ENCODE assay signal across 38 cellular contexts in genomic region chr2:216385478-216385877, GRCh38. TPM values are rescaled to one million over a fixed set of nuclear protein-coding genes. Genes with fewer than 3 reads are reported as not detected.
"Had no signal": no experiment of that assay in that cellular context is flagged by ENCODE, and none has a peak within 500 bp of the region (broad histone marks: within the 10 kb centered on the region; RNA-seq: fewer than 3 reads in every experiment).

No MANE protein-coding gene starts in this region.

- H3K27me3 Mint-ChIP-seq: activated CD4-positive, alpha-beta T cell treated with anti-CD3 and anti-CD28 coated beads for 36 hours; activated CD4-positive, alpha-beta T cell treated with anti-CD3 and anti-CD28 coated beads, Interleukin-2, amount 10 ng/mL, durations not matched to agents 7 days and 5 days; activated naive CD8-positive, alpha-beta T cell; activated naive CD8-positive, alpha-beta T cell treated with anti-CD3 and anti-CD28 coated beads, Interleukin-2, amount 50 U/mL, for 24 hours; activated T-cell treated with anti-CD3 and anti-CD28 coated beads, Interleukin-2, amount 50 U/mL, for 24 hours had no signal

- ATAC-seq: activated CD4-positive, alpha-beta T cell treated with anti-CD3 and anti-CD28 coated beads for 36 hours; activated CD4-positive, CD25-positive, alpha-beta regulatory T cell treated with anti-CD3 and anti-CD28 coated beads, Interleukin-2, amount 50 U/mL, for 24 hours; activated CD8-positive, alpha-beta T cell treated with anti-CD3 and anti-CD28 coated beads, Interleukin-2, amount 10 ng/mL, durations not matched to agents 7 days and 5 days; activated naive CD8-positive, alpha-beta T cell treated with anti-CD3 and anti-CD28 coated beads, Interleukin-2, amount 50 U/mL, for 24 hours; Panc1; WTC11 had no signal

- H3K27ac Mint-ChIP-seq: activated CD4-positive, alpha-beta T cell treated with anti-CD3 and anti-CD28 coated beads for 36 hours; activated CD4-positive, alpha-beta T cell treated with anti-CD3 and anti-CD28 coated beads, Interleukin-2, amount 10 ng/mL, durations not matched to agents 7 days and 5 days; activated CD8-positive, alpha-beta T cell treated with anti-CD3 and anti-CD28 coated beads, Interleukin-2, amount 10 ng/mL, durations not matched to agents 7 days and 5 days; activated naive CD8-positive, alpha-beta T cell; activated naive CD8-positive, alpha-beta T cell treated with anti-CD3 and anti-CD28 coated beads, Interleukin-2, amount 50 U/mL, for 24 hours; activated T-cell treated with anti-CD3 and anti-CD28 coated beads, Interleukin-2, amount 50 U/mL, for 24 hours; activated T-helper 2 cell treated with anti-CD3 and anti-CD28 coated beads, Interferon-gamma antibody, Interleukin-2, Interleukin-4, amounts not matched to agents 10 μg/mL and 5 μg/mL and 100 μg/mL, durations not matched to agents 14 hours and 24 hours and 36 hours; T-helper 1 cell treated with Interleukin-12 subunit alpha and Interleukin-12 subunit beta and Interleukin-4 antibody, amounts not matched to agents 30 μg/mL and 1 μg/mL, for 36 hours; T-helper 2 cell treated with Interferon-gamma antibody and Interleukin-4, amounts not matched to agents 5 μg/mL and 100 μg/mL, for 36 hours; WTC11 had no signal

- H3K27ac ChIP-seq: brain microvascular endothelial cell, cardiac muscle cell, SJSA1 had no signal

- H3K4me3 ChIP-seq: cardiac muscle cell, SJSA1 had no signal

- H3K4me3 Mint-ChIP-seq: activated CD4-positive, alpha-beta T cell treated with anti-CD3 and anti-CD28 coated beads for 36 hours; activated CD4-positive, alpha-beta T cell treated with anti-CD3 and anti-CD28 coated beads, Interleukin-2, amount 10 ng/mL, durations not matched to agents 7 days and 5 days; activated CD8-positive, alpha-beta T cell treated with anti-CD3 and anti-CD28 coated beads, Interleukin-2, amount 10 ng/mL, durations not matched to agents 7 days and 5 days; activated naive CD8-positive, alpha-beta T cell; activated naive CD8-positive, alpha-beta T cell treated with anti-CD3 and anti-CD28 coated beads, Interleukin-2, amount 50 U/mL, for 24 hours; activated T-cell treated with anti-CD3 and anti-CD28 coated beads, Interleukin-2, amount 50 U/mL, for 24 hours; central memory CD8-positive, alpha-beta T cell; T-helper 1 cell treated with Interleukin-12 subunit alpha and Interleukin-12 subunit beta and Interleukin-4 antibody, amounts not matched to agents 30 μg/mL and 1 μg/mL, for 36 hours; T-helper 2 cell treated with Interferon-gamma antibody and Interleukin-4, amounts not matched to agents 5 μg/mL and 100 μg/mL, for 36 hours; WTC11 had no signal

- H3K4me2 ChIP-seq: SK-N-SH had no signal

- H3K9me2 ChIP-seq: SK-N-SH had no signal

- H3K9me3 Mint-ChIP-seq: activated naive CD8-positive, alpha-beta T cell treated with anti-CD3 and anti-CD28 coated beads, Interleukin-2, amount 50 U/mL, for 24 hours; activated T-cell treated with anti-CD3 and anti-CD28 coated beads, Interleukin-2, amount 50 U/mL, for 24 hours; activated T-helper 2 cell treated with anti-CD3 and anti-CD28 coated beads, Interferon-gamma antibody, Interleukin-2, Interleukin-4, amounts not matched to agents 10 μg/mL and 5 μg/mL and 100 μg/mL, durations not matched to agents 14 hours and 24 hours and 36 hours; T-helper 2 cell treated with Interferon-gamma antibody and Interleukin-4, amounts not matched to agents 5 μg/mL and 100 μg/mL, for 36 hours had no signal

- H3K36me3 ChIP-seq: brain microvascular endothelial cell, cardiac muscle cell, SJSA1 had no signal

- DNase-seq: activated CD4-positive, alpha-beta T cell treated with anti-CD3 and anti-CD28 coated beads for 36 hours; activated CD4-positive, alpha-beta T cell treated with anti-CD3 and anti-CD28 coated beads, Interleukin-2, amount 10 ng/mL, durations not matched to agents 7 days and 5 days; activated CD4-positive, alpha-beta T cell treated with anti-CD3 and anti-CD28 coated beads, Interleukin-2, amount 50 U/mL, for 48 hours; activated CD8-positive, alpha-beta T cell treated with anti-CD3 and anti-CD28 coated beads, Interleukin-2, amount 10 ng/mL, durations not matched to agents 7 days and 5 days; activated gamma-delta T cell; activated naive CD4-positive, alpha-beta T cell treated with Interleukin-2 at 50 U/mL for 16 hours; activated naive CD8-positive, alpha-beta T cell treated with anti-CD3 and anti-CD28 coated beads, Interleukin-2, amount 50 U/mL, for 24 hours; activated T-cell treated with anti-CD3 and anti-CD28 coated beads, Interleukin-2, amount 50 U/mL, for 24 hours; amniotic stem cell; aorta; brain microvascular endothelial cell; Karpas-422; KBM-7; MV-4-11; NCI-H1092; NCI-H1417; NCI-H146; NCI-H187; NCI-H2029 treated with DMSO at 0.1 percent for 48 hours; NCI-H2107; NCI-H2171 treated with DMSO at 0.1 percent for 48 hours; NCI-H226; NCI-H446 treated with DMSO at 0.1 percent for 48 hours; NCI-H524; NCI-H69; NCI-H82; SHP77 treated with DMSO at 0.1 percent for 48 hours; SK-N-SH had no signal

- H3K36me3 Mint-ChIP-seq: activated naive CD8-positive, alpha-beta T cell; WTC11 had no signal

- H3K27me3 ChIP-seq: brain microvascular endothelial cell, cardiac muscle cell, SJSA1 had no signal

RNA-seq across cellular contexts. Expression of gene MARCHF4, which starts 13.2 kb away (rescaled TPM):
- total RNA-seq: activated CD4-positive, alpha-beta T cell treated with anti-CD3 and anti-CD28 coated beads for 36 hours; activated CD4-positive, alpha-beta T cell treated with anti-CD3 and anti-CD28 coated beads, Interleukin-2, amount 10 ng/mL, durations not matched to agents 7 days and 5 days; activated CD8-positive, alpha-beta T cell treated with anti-CD3 and anti-CD28 coated beads, Interleukin-2, amount 10 ng/mL, durations not matched to agents 7 days and 5 days; activated T-helper 2 cell treated with anti-CD3 and anti-CD28 coated beads, Interferon-gamma antibody, Interleukin-2, Interleukin-4, amounts not matched to agents 10 μg/mL and 5 μg/mL and 100 μg/mL, durations not matched to agents 14 hours and 24 hours and 36 hours; cardiac muscle cell had no signal
- polyA plus RNA-seq: aorta, cardiac muscle cell had no signal
